ENCODE assay signal across 19 cellular contexts in the genomic region with DNA sequence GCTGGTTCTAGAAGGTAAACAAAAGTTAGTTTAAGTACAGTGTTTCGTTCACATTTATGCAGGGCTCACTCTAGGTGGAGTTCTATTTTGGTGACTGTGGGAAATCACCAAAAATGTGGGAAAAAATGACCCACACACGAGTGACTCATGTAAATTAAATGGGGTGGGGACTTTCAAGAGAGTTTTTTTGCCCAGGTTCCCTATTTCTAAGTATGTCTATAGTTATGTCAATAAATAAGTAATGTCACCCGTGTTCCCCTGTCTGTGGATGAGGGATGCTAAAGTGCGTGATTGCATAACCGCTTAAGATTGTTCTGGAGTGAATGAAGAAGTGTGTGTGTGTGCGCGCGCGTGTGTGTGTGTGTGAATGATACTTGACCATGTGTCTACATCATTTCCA.
DNase-seq lines count a peak whose midpoint lies in the region; ATAC-seq and TF ChIP-seq lines count a peak whose summit lies in the region.
"Had no signal": no experiment of that assay in that cellular context is flagged by ENCODE, and none has a peak within 500 bp of the region (broad histone marks: within the 10 kb centered on the region; RNA-seq: fewer than 3 reads in every experiment).

No MANE protein-coding gene starts in this region.

- no peaks in the 10 kb centered on the region for H3K27me3 Mint-ChIP-seq in activated T-helper 1 cell treated with anti-CD3 and anti-CD28 coated beads, Interleukin-12 subunit alpha, Interleukin-12 subunit beta, Interleukin-2, Interleukin-4 antibody, amounts not matched to agents 30 ng/mL and 10 ng/mL and 1 ng/mL, durations not matched to agents 14 hours and 24 hours and 36 hours (ENCODE audit: insufficient read depth)
- H3K27me3 Mint-ChIP-seq: activated CD8-positive, alpha-beta T cell treated with anti-CD3 and anti-CD28 coated beads for 36 hours; activated naive CD8-positive, alpha-beta T cell; brain had no signal

- H3K9me3 ChIP-seq in HUES6 (ENCODE audit: control insufficient read depth, insufficient read depth, low read depth, low read length) = no peaks in the 10 kb centered on the region
- H3K9me3 ChIP-seq in left lung = no peaks in the 10 kb centered on the region
- H3K9me3 ChIP-seq in right cardiac atrium (ENCODE audit: control insufficient read depth, low read length) = no peaks in the 10 kb centered on the region

- H3K27me3 ChIP-seq in HUES6 (ENCODE audit: control insufficient read depth, insufficient read depth, low read length) (no peaks in the 10 kb centered on the region), left lung (no peaks in the 10 kb centered on the region), right cardiac atrium (ENCODE audit: control insufficient read depth, insufficient read depth) (no peaks in the 10 kb centered on the region)

- peak; percentile 39 for DNase-seq in EH (ENCODE audit: low read depth)
- DNase-seq in OCI-M1 (lab: John Stamatoyannopoulos, UW) = peak; percentile 21
- DNase-seq in left lung = no peak
- DNase-seq in NCI-H774 (lab: John Stamatoyannopoulos, UW) = no peak
- no peak for DNase-seq in NCI-H2081 (lab: John Stamatoyannopoulos, UW)
- no peak for DNase-seq in right cardiac atrium
- DNase-seq in activated T-helper 1 cell treated with anti-CD3 and anti-CD28 coated beads, Interleukin-12 subunit alpha, Interleukin-12 subunit beta, Interleukin-2, Interleukin-4 antibody, amounts not matched to agents 30 ng/mL and 10 ng/mL and 1 ng/mL, durations not matched to agents 14 hours and 24 hours and 36 hours (ENCODE audit: low spot score) = no peak
- DNase-seq: activated CD8-positive, alpha-beta T cell treated with anti-CD3 and anti-CD28 coated beads for 36 hours; activated T-cell treated with anti-CD3 and anti-CD28 coated beads, Interleukin-2, amount 50 U/mL, for 72 hours; foreskin keratinocyte; GF-D8; HCEC 1CT; NCI-H524 treated with DMSO at 0.1 percent for 48 hours; stimulated activated CD4-positive, alpha-beta T cell treated with anti-CD3 and anti-CD28 coated beads, Interleukin-4, amount 100 ng/mL, for 1 hour had no signal

- H3K36me3 Mint-ChIP-seq in activated T-helper 1 cell treated with anti-CD3 and anti-CD28 coated beads, Interleukin-12 subunit alpha, Interleukin-12 subunit beta, Interleukin-2, Interleukin-4 antibody, amounts not matched to agents 30 ng/mL and 10 ng/mL and 1 ng/mL, durations not matched to agents 14 hours and 24 hours and 36 hours (ENCODE audit: low read depth) = no peaks in the 10 kb centered on the region
- H3K36me3 Mint-ChIP-seq: activated naive CD8-positive, alpha-beta T cell; brain had no signal

- H3K36me3 ChIP-seq in HUES6 (ENCODE audit: control insufficient read depth, insufficient read depth, low read length) (no peaks in the 10 kb centered on the region), left lung (no peaks in the 10 kb centered on the region)

- H3K27ac Mint-ChIP-seq in activated T-helper 1 cell treated with anti-CD3 and anti-CD28 coated beads, Interleukin-12 subunit alpha, Interleukin-12 subunit beta, Interleukin-2, Interleukin-4 antibody, amounts not matched to agents 30 ng/mL and 10 ng/mL and 1 ng/mL, durations not matched to agents 14 hours and 24 hours and 36 hours = no peak overlapping the region
- H3K27ac Mint-ChIP-seq: activated CD8-positive, alpha-beta T cell treated with anti-CD3 and anti-CD28 coated beads for 36 hours; activated naive CD8-positive, alpha-beta T cell; activated T-cell treated with anti-CD3 and anti-CD28 coated beads, Interleukin-2, amount 50 U/mL, for 72 hours had no signal

- no peak overlapping the region for H3K4me3 ChIP-seq in HUES6 (ENCODE audit: low read depth, low read length)
- H3K4me3 ChIP-seq in left lung = no peak overlapping the region
- no peak overlapping the region for H3K4me3 ChIP-seq in right cardiac atrium (ENCODE audit: low read length)
- H3K4me3 ChIP-seq: coronary artery, SK-N-MC had no signal

- H3K27ac ChIP-seq in HUES6 (ENCODE audit: low read depth, low read length) = peak overlapping the region; percentile 22; the same call in 1 of the 2 replicates
- no peak overlapping the region for H3K27ac ChIP-seq in left lung
- no peak overlapping the region for H3K27ac ChIP-seq in right cardiac atrium (ENCODE audit: low read length)
- H3K27ac ChIP-seq: coronary artery, foreskin keratinocyte had no signal

- H3K9me3 Mint-ChIP-seq in activated T-helper 1 cell treated with anti-CD3 and anti-CD28 coated beads, Interleukin-12 subunit alpha, Interleukin-12 subunit beta, Interleukin-2, Interleukin-4 antibody, amounts not matched to agents 30 ng/mL and 10 ng/mL and 1 ng/mL, durations not matched to agents 14 hours and 24 hours and 36 hours = no peaks in the 10 kb centered on the region
- H3K9me3 Mint-ChIP-seq: activated CD8-positive, alpha-beta T cell treated with anti-CD3 and anti-CD28 coated beads for 36 hours; activated T-cell treated with anti-CD3 and anti-CD28 coated beads, Interleukin-2, amount 50 U/mL, for 72 hours had no signal

- ATAC-seq in left lung (peak; percentile 47), right cardiac atrium (no peak)
- ATAC-seq: activated CD8-positive, alpha-beta T cell treated with anti-CD3 and anti-CD28 coated beads for 36 hours; activated T-cell treated with anti-CD3 and anti-CD28 coated beads, Interleukin-2, amount 50 U/mL, for 72 hours; foreskin keratinocyte had no signal

- peaks cover 19% of the 10 kb centered on the region for H3K4me1 Mint-ChIP-seq in activated T-helper 1 cell treated with anti-CD3 and anti-CD28 coated beads, Interleukin-12 subunit alpha, Interleukin-12 subunit beta, Interleukin-2, Interleukin-4 antibody, amounts not matched to agents 30 ng/mL and 10 ng/mL and 1 ng/mL, durations not matched to agents 14 hours and 24 hours and 36 hours (ENCODE audit: low read depth)

- TF ChIP-seq CTCF in left lung (IDR thresholded peaks at IDR 0.05) = no peak

- no peak overlapping the region for H3K4me3 Mint-ChIP-seq in activated T-helper 1 cell treated with anti-CD3 and anti-CD28 coated beads, Interleukin-12 subunit alpha, Interleukin-12 subunit beta, Interleukin-2, Interleukin-4 antibody, amounts not matched to agents 30 ng/mL and 10 ng/mL and 1 ng/mL, durations not matched to agents 14 hours and 24 hours and 36 hours
- H3K4me3 Mint-ChIP-seq: activated CD8-positive, alpha-beta T cell treated with anti-CD3 and anti-CD28 coated beads for 36 hours; activated naive CD8-positive, alpha-beta T cell; activated T-cell treated with anti-CD3 and anti-CD28 coated beads, Interleukin-2, amount 50 U/mL, for 72 hours; brain had no signal

- 87% methylated on average over 9 of the region's 9 CpGs for WGBS in right cardiac atrium

- intact Hi-C loops in left lung (cut with DNase I) (no loop called here), right cardiac atrium (cut with DNase I) (no loop called here)
- intact Hi-C loops in activated T-helper 1 cell treated with anti-CD3 and anti-CD28 coated beads, Interleukin-12 subunit alpha, Interleukin-12 subunit beta, Interleukin-2, Interleukin-4 antibody, amounts not matched to agents 30 ng/mL and 10 ng/mL and 1 ng/mL, durations not matched to agents 14 hours and 24 hours and 36 hours (cut with micrococcal nuclease) = no loop called here

- H3K4me1 ChIP-seq in HUES6 (ENCODE audit: control insufficient read depth, insufficient read depth, low read length) = peaks cover 37% of the 10 kb centered on the region
- peaks cover 4 to 7% of the 10 kb centered on the region in 2 donors for H3K4me1 ChIP-seq in left lung
- H3K4me1 ChIP-seq in right cardiac atrium (ENCODE audit: control insufficient read depth, insufficient read depth, low read length) = no peaks in the 10 kb centered on the region
- H3K4me1 ChIP-seq: foreskin keratinocyte had no signal

- no peak overlapping the region for H3K9ac ChIP-seq in HUES6 (ENCODE audit: low read length)

Comparison
In these comparisons a context has a peak if more than half of its experiments do, and no peak if none do; other contexts are left out.
1. DNase-seq: peak in EH (single experiment) and OCI-M1 (single experiment); none in left lung (0 of 2), NCI-H774 (single experiment), NCI-H2081 (0 of 2), right cardiac atrium (0 of 3) and activated T-helper 1 cell treated with anti-CD3 and anti-CD28 coated beads, Interleukin-12 subunit alpha, Interleukin-12 subunit beta, Interleukin-2, Interleukin-4 antibody, amounts not matched to agents 30 ng/mL and 10 ng/mL and 1 ng/mL, durations not matched to agents 14 hours and 24 hours and 36 hours (single experiment).